In the genomic region with DNA sequence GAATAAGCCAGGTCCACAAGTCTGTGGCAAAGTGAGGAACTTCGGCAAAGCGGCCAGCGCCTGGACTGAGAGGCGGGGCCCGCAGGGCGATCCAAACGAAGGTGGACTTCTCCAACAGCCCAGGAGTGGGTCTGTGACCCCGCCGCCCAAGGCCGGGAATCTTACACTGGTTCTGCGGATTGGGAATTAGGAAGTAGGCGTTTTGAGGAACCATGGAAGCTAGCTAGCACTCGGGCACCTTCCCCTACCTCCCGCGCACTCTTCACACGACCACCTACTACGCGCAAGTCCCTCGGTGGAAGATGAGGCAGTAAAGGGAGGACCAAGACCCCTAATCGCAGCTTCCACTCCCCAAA, we compare ENCODE assay signal across 6 cellular contexts. TPM values are rescaled to one million over a fixed set of nuclear protein-coding genes. Genes with fewer than 3 reads are reported as not detected.
DNase-seq lines count a peak whose midpoint lies in the region; ATAC-seq and TF ChIP-seq lines count a peak whose summit lies in the region.

No MANE protein-coding gene starts in this region.

- DNase-seq in SK-N-SH (no peak), DMS153 treated with DMSO at 0.1 percent for 48 hours (lab: John Stamatoyannopoulos, UW; ENCODE audit: unreplicated experiment) (no peak), NCI-H526 (lab: John Stamatoyannopoulos, UW) (no peak)

- peaks cover 20 to 32% of the 10 kb centered on the region in 2 experiments for H3K36me3 ChIP-seq in SK-N-SH (replicated peaks in 1 of 2; ENCODE audit: control insufficient read depth in 1 of 2, insufficient read depth in 2 of 2, low read length in 1 of 2)
- peaks cover 0 to 38% of the 10 kb centered on the region in 2 donors for H3K36me3 ChIP-seq in gastroesophageal sphincter

- no peaks in the 10 kb centered on the region for H3K9me3 ChIP-seq in SK-N-SH
- no peaks in the 10 kb centered on the region for H3K9me3 ChIP-seq in gastroesophageal sphincter

- CTCF ChIA-PET in SK-N-SH (lab: Yijun Ruan, JAX) = interaction anchor here (1.2 to 7.9 kb wide), 4 partner anchors 10 to 760 kb away, joined by 3 to 78 read pairs (median 14); no protein-coding TSS in a partner anchor

- H3K27ac ChIP-seq in SK-N-SH (ENCODE audit: low read depth in 2 of 2, low read length in 1 of 2) = peak overlapping the region; percentile 45 to 84; a peak in 3 of 4 replicates
- peak overlapping the region; percentile 51 to 95 (median 92) for H3K27ac ChIP-seq in gastroesophageal sphincter
- peak overlapping the region; percentile 87 for H3K27ac ChIP-seq in temporal lobe (ENCODE audit: low read depth, low read length)

- H2AFZ ChIP-seq in SK-N-SH (ENCODE audit: low read depth) = peak overlapping the region; percentile 90

- no peaks in the 10 kb centered on the region for H3K9me2 ChIP-seq in SK-N-SH

- POLR2A ChIA-PET in SK-N-SH (lab: Yijun Ruan, JAX) = no interaction called here

- H3K4me1 ChIP-seq in SK-N-SH (ENCODE audit: control insufficient read depth in 1 of 2, insufficient read depth in 2 of 2, low read depth in 1 of 2, low read length in 1 of 2) = peaks cover 10 to 43% of the 10 kb centered on the region in 2 experiments; a peak in 3 of 4 replicates
- peaks cover 10 to 56% (median 31%) of the 10 kb centered on the region in 3 donors for H3K4me1 ChIP-seq in gastroesophageal sphincter

- 87% methylated on average over 20 of the region's 20 CpGs for WGBS in SK-N-SH (ENCODE audit: low lambda C conversion rate)
- 80% methylated on average over 2 of the region's 20 CpGs; no CpG with 5 or more reads in 1 of the 2 donors for WGBS in gastroesophageal sphincter (ENCODE audit: low coverage in 1 of 2), 2 donors

- ATAC-seq in SK-N-SH treated with all-trans-retinoic acid at 6 μM for 48 hours (no peak), gastroesophageal sphincter (no peak)

- H4K20me1 ChIP-seq in SK-N-SH (ENCODE audit: insufficient read depth) = peaks cover 30% of the 10 kb centered on the region

- no peak for TF ChIP-seq RAD21 in SK-N-SH (IDR thresholded peaks at IDR 0.05; ENCODE audit: low read length)

- TF ChIP-seq CTCF in SK-N-SH (IDR thresholded peaks at IDR 0.05) = no peak
- TF ChIP-seq CTCF in gastroesophageal sphincter (IDR thresholded peaks at IDR 0.05) = peak in 1 of 4 experiments; percentile 6

- H3K4me2 ChIP-seq in SK-N-SH = peak overlapping the region; percentile 98

- H3K4me3 ChIP-seq in SK-N-SH (ENCODE audit: low read depth in 2 of 2, low read length in 1 of 2) (peak overlapping the region; percentile 96 to 100), gastroesophageal sphincter (peak overlapping the region; percentile 83 to 94)

- peaks cover 6% of the 10 kb centered on the region for H3F3A ChIP-seq in SK-N-SH (replicated peaks; ENCODE audit: insufficient read depth)

- no peak for TF ChIP-seq POLR2A in gastroesophageal sphincter (IDR thresholded peaks at IDR 0.05)

- peak overlapping the region; percentile 91 for H3K9ac ChIP-seq in SK-N-SH

- H3K79me2 ChIP-seq in SK-N-SH (ENCODE audit: insufficient read depth) = peaks cover 46% of the 10 kb centered on the region

- H3K27me3 ChIP-seq in SK-N-SH (ENCODE audit: insufficient read depth) (no peaks in the 10 kb centered on the region), gastroesophageal sphincter (no peaks in the 10 kb centered on the region)

- no peak for TF ChIP-seq EP300 in SK-N-SH (IDR thresholded peaks at IDR 0.05; ENCODE audit: borderline replicate concordance in 1 of 2, low read depth in 1 of 2, low read length in 1 of 2)
- no peak for TF ChIP-seq EP300 in gastroesophageal sphincter (IDR thresholded peaks at IDR 0.05)

TF ChIP-seq in SK-N-SH, 30 proteins besides CTCF, POLR2A, EP300 and RAD21:
- TF ChIP-seq FOXM1 (IDR thresholded peaks at IDR 0.05; ENCODE audit: low read depth) (no peak), YY1 (IDR thresholded peaks at IDR 0.05; ENCODE audit: low read depth) (no peak), ELF1 (IDR thresholded peaks at IDR 0.05) (no peak), RFX5 (IDR thresholded peaks at IDR 0.05; ENCODE audit: low read length) (no peak), POLR2AphosphoS5 (IDR thresholded peaks at IDR 0.05; ENCODE audit: low read depth, low read length) (no peak), MEF2A (IDR thresholded peaks at IDR 0.05; ENCODE audit: borderline replicate concordance, low read depth) (no peak), SMC3 (IDR thresholded peaks at IDR 0.05; ENCODE audit: low read depth, low read length) (no peak), EZH2phosphoT487 (IDR thresholded peaks at IDR 0.05; ENCODE audit: borderline replicate concordance, low read depth) (no peak), NRF1 (IDR thresholded peaks at IDR 0.05; ENCODE audit: low read depth, low read length) (no peak), TCF12 (IDR thresholded peaks at IDR 0.05) (no peak), GABPA (IDR thresholded peaks at IDR 0.05; ENCODE audit: low read depth) (no peak), CHD2 (IDR thresholded peaks at IDR 0.05; ENCODE audit: low read length, partially characterized antibody) (no peak), FOSL2 (IDR thresholded peaks at IDR 0.05; ENCODE audit: borderline replicate concordance, low read depth) (no peak)
- TF ChIP-seq, protein P1, sequence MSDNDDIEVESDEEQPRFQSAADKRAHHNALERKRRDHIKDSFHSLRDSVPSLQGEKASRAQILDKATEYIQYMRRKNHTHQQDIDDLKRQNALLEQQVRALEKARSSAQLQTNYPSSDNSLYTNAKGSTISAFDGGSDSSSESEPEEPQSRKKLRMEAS (IDR thresholded peaks at IDR 0.05; ENCODE audit: low read depth) = no peak

TF ChIP-seq in SK-N-SH treated with all-trans-retinoic acid at 6 μM for 48 hours, 23 proteins besides CTCF, POLR2A, EP300 and RAD21:
- no peak for TF ChIP-seq PPARA (CRISPR knock-in tag; IDR thresholded peaks at IDR 0.05; ENCODE audit: borderline replicate concordance)
- TF ChIP-seq CREB5 (CRISPR knock-in tag; IDR thresholded peaks at IDR 0.05; ENCODE audit: low read depth) = no peak

RNA-seq across cellular contexts. Expression of gene ARF5, which starts 0.6 kb away (rescaled TPM):
- polyA plus RNA-seq in SK-N-SH (2012; rRNA removed) = 466 and 562 TPM in 2 replicates
- polyA plus RNA-seq in SK-N-SH (2012; cell fraction: cytosol; rRNA removed) = 342 and 432 TPM in 2 replicates
- polyA plus RNA-seq in SK-N-SH (2012; cell fraction: nucleus; rRNA removed) = 291 and 294 TPM in 2 replicates
- total RNA-seq in gastroesophageal sphincter (100 to 1,000 TPM; 113 to 162 (median 141) TPM), temporal lobe (92.4 TPM)

RNA-seq across cellular contexts. Expression of gene GCC1, which starts 2.2 kb away (rescaled TPM):
- 8.4 and 10.3 TPM in 2 replicates for polyA plus RNA-seq in SK-N-SH (2012; rRNA removed)
- polyA plus RNA-seq in SK-N-SH (2012; cell fraction: cytosol; rRNA removed) = 8.2 and 9.4 TPM in 2 replicates
- 6.7 and 8.0 TPM in 2 replicates for polyA plus RNA-seq in SK-N-SH (2012; cell fraction: nucleus; rRNA removed)
- 10 to 100 TPM; 15.7 to 20.3 (median 16.8) TPM for total RNA-seq in gastroesophageal sphincter
- total RNA-seq in temporal lobe = 9.3 TPM

RNA-seq across cellular contexts. Expression of gene FSCN3, which starts 5.9 kb away (rescaled TPM):
- polyA plus RNA-seq in SK-N-SH (2012; rRNA removed) = 2.4 and 2.5 TPM in 2 replicates
- polyA plus RNA-seq in SK-N-SH (2012; cell fraction: cytosol; rRNA removed) = 3.2 and 4.1 TPM in 2 replicates
- polyA plus RNA-seq in SK-N-SH (2012; cell fraction: nucleus; rRNA removed) = 2.0 and 2.1 TPM in 2 replicates
- total RNA-seq in gastroesophageal sphincter = 1 to 10 TPM in 3 of 4 donors, not detected in 1; 1.0 to 5.0 (median 1.4) TPM
- total RNA-seq in temporal lobe = 1.2 TPM

RNA-seq across cellular contexts. Expression of gene PAX4, which starts 30.3 kb away (rescaled TPM):
- not detected in 2 replicates for polyA plus RNA-seq in SK-N-SH (2012; rRNA removed)
- polyA plus RNA-seq in SK-N-SH (2012; cell fraction: cytosol; rRNA removed) = not detected in 2 replicates
- not detected in 2 replicates for polyA plus RNA-seq in SK-N-SH (2012; cell fraction: nucleus; rRNA removed)
- not detected for total RNA-seq in gastroesophageal sphincter
- not detected for total RNA-seq in temporal lobe
